Comparison of ENCODE assay signal across 15 cellular contexts in genomic region chr1:19423130-19423529, GRCh38.
DNase-seq lines count a peak whose midpoint lies in the region; ATAC-seq and TF ChIP-seq lines count a peak whose summit lies in the region.
"Had no signal": no experiment of that assay in that cellular context is flagged by ENCODE, and none has a peak within 500 bp of the region (broad histone marks: within the 10 kb centered on the region; RNA-seq: fewer than 3 reads in every experiment).

No MANE protein-coding gene starts in this region.

- no peak overlapping the region for H3K4me3 ChIP-seq in sigmoid colon
- H3K4me3 ChIP-seq: K562, SK-N-MC had no signal

- H3K9me3 Mint-ChIP-seq in CD14-positive monocyte (no peaks in the 10 kb centered on the region), IgD-negative memory B cell (no peaks in the 10 kb centered on the region), glutamatergic neuron (ENCODE audit: unreplicated experiment) (peaks cover 4% of the 10 kb centered on the region)
- H3K9me3 Mint-ChIP-seq: activated naive CD8-positive, alpha-beta T cell treated with anti-CD3 and anti-CD28 coated beads, Interleukin-2, amount 10 ng/mL, durations not matched to agents 7 days and 5 days had no signal

- H3K4me1 ChIP-seq in sigmoid colon: peaks cover 0 to 100% (median 96%) of the 10 kb centered on the region in 4 donors

- peak overlapping the region in 4 of 7 donors; percentile 28 to 76 (median 51) for H3K27ac Mint-ChIP-seq in CD14-positive monocyte
- peak overlapping the region in 2 of 3 donors; percentile 75 to 84 for H3K27ac Mint-ChIP-seq in IgD-negative memory B cell
- peak overlapping the region; percentile 80 for H3K27ac Mint-ChIP-seq in glutamatergic neuron (ENCODE audit: unreplicated experiment)
- H3K27ac Mint-ChIP-seq: activated naive CD8-positive, alpha-beta T cell treated with anti-CD3 and anti-CD28 coated beads, Interleukin-2, amount 10 ng/mL, durations not matched to agents 7 days and 5 days had no signal

- 68 to 79% methylated on average over 5 of the region's 5 CpGs for WGBS in sigmoid colon, 2 donors

- no peaks in the 10 kb centered on the region for H3K9me3 ChIP-seq in sigmoid colon

- TF ChIP-seq POLR2A in sigmoid colon (IDR thresholded peaks at IDR 0.05): no peak

- H3K4me1 Mint-ChIP-seq in CD14-positive monocyte (peaks cover 36% of the 10 kb centered on the region), IgD-negative memory B cell (peaks cover 31 to 57% (median 53%) of the 10 kb centered on the region in 3 donors), glutamatergic neuron (ENCODE audit: low read depth, unreplicated experiment) (peaks cover 32% of the 10 kb centered on the region)

- no peak for ATAC-seq in HG02623 (IDR thresholded peaks at IDR 0.05; ENCODE audit: unreplicated experiment)
- no peak for ATAC-seq in GM18861 (IDR thresholded peaks at IDR 0.05; ENCODE audit: unreplicated experiment)
- ATAC-seq in HG03457 (IDR thresholded peaks at IDR 0.05; ENCODE audit: unreplicated experiment): no peak
- ATAC-seq: K562 had no signal

- TF ChIP-seq CTCF in CD14-positive monocyte (IDR thresholded peaks at IDR 0.05): no peak
- no peak for TF ChIP-seq CTCF in glutamatergic neuron (IDR thresholded peaks at IDR 0.05; ENCODE audit: partially characterized antibody, unreplicated experiment)
- TF ChIP-seq CTCF in sigmoid colon (IDR thresholded peaks at IDR 0.05): no peak

- H3K4me3 Mint-ChIP-seq in CD14-positive monocyte: no peak overlapping the region
- H3K4me3 Mint-ChIP-seq in IgD-negative memory B cell: no peak overlapping the region
- H3K4me3 Mint-ChIP-seq in glutamatergic neuron (ENCODE audit: unreplicated experiment): no peak overlapping the region
- H3K4me3 Mint-ChIP-seq: activated naive CD8-positive, alpha-beta T cell treated with anti-CD3 and anti-CD28 coated beads, Interleukin-2, amount 10 ng/mL, durations not matched to agents 7 days and 5 days had no signal

- DNase-seq in CD14-positive monocyte (ENCODE audit: low spot score) (no peak), glutamatergic neuron (no peak), sigmoid colon (no peak), HK-2 (ENCODE audit: unreplicated experiment) (no peak)
- DNase-seq: activated CD4-positive, alpha-beta T cell treated with anti-CD3 and anti-CD28 coated beads for 4 hours; activated naive CD8-positive, alpha-beta T cell treated with anti-CD3 and anti-CD28 coated beads, Interleukin-2, amount 10 ng/mL, durations not matched to agents 7 days and 5 days; cortex of kidney; NCI-H1436 treated with DMSO at 0.1 percent for 48 hours; NCI-H774 had no signal

- H3K27me3 ChIP-seq in sigmoid colon: no peaks in the 10 kb centered on the region

- TF ChIP-seq EP300 in sigmoid colon (IDR thresholded peaks at IDR 0.05): no peak

- H3K27me3 Mint-ChIP-seq in CD14-positive monocyte (ENCODE audit: low read depth in 3 of 3): peaks cover 0 to 4% (median 0%) of the 10 kb centered on the region in 3 donors
- no peaks in the 10 kb centered on the region for H3K27me3 Mint-ChIP-seq in IgD-negative memory B cell
- no peaks in the 10 kb centered on the region for H3K27me3 Mint-ChIP-seq in glutamatergic neuron (ENCODE audit: unreplicated experiment)
- H3K27me3 Mint-ChIP-seq: activated naive CD8-positive, alpha-beta T cell treated with anti-CD3 and anti-CD28 coated beads, Interleukin-2, amount 10 ng/mL, durations not matched to agents 7 days and 5 days had no signal

- intact Hi-C loops in CD14-positive monocyte (cut with micrococcal nuclease): no loop called here
- intact Hi-C loops in sigmoid colon (cut with DNase I): no loop called here

- H3K36me3 Mint-ChIP-seq in CD14-positive monocyte (peaks cover 36 to 50% of the 10 kb centered on the region in 2 donors), IgD-negative memory B cell (peaks cover 2% of the 10 kb centered on the region), glutamatergic neuron (ENCODE audit: unreplicated experiment) (peaks cover 4% of the 10 kb centered on the region)

- H3K36me3 ChIP-seq in sigmoid colon: peaks cover 0 to 12% (median 6%) of the 10 kb centered on the region in 4 donors

- H3K27ac ChIP-seq in sigmoid colon: peak overlapping the region; percentile 85 to 98 (median 91)
- H3K27ac ChIP-seq: SK-N-MC had no signal
